In genomic region chrX:10415704-10416001, GRCh38 we compare ENCODE assay signal across 16 cellular contexts.
A peak's percentile ranks its signal among the peaks of the same experiment; 100 is the strongest.
DNase-seq lines count a peak whose midpoint lies in the region; ATAC-seq, FAIRE-seq and TF ChIP-seq lines count a peak whose summit lies in the region.
"Had no signal": no experiment of that assay in that cellular context is flagged by ENCODE, and none has a peak within 500 bp of the region (broad histone marks: within the 10 kb centered on the region; RNA-seq: fewer than 3 reads in every experiment).

No MANE protein-coding gene starts in this region.

- no peaks in the 10 kb centered on the region for H3K79me2 ChIP-seq in osteoblast (ENCODE audit: insufficient read depth, low read length)

- peak; percentile 48 for DNase-seq in AG20443 (ENCODE audit: low spot score)
- DNase-seq in RCC 7860 (ENCODE audit: low spot score): peak; percentile 49
- DNase-seq in fibroblast of mammary gland (ENCODE audit: low read depth): peak; percentile 48
- no peak for DNase-seq in osteoblast (ENCODE audit: insufficient read length, low spot score, missing footprints)
- no peak for DNase-seq in prostate gland (ENCODE audit: low spot score)
- no peak for DNase-seq in NOMO-1 treated with DMSO at 0.1 percent for 48 hours (lab: John Stamatoyannopoulos, UW; ENCODE audit: unreplicated experiment)
- DNase-seq in SHP77 (lab: John Stamatoyannopoulos, UW): no peak
- DNase-seq: activated CD4-positive, alpha-beta T cell treated with anti-CD3 and anti-CD28 coated beads, Interleukin-2, amount 50 U/mL, for 1 hour; activated T-cell treated with anti-CD3 and anti-CD28 coated beads, Interleukin-2, amount 50 U/mL, for 1 hour; NCI-H1105 treated with DMSO at 0.1 percent for 48 hours; nucleus accumbens; small intestine; stimulated activated naive CD4-positive, alpha-beta T cell treated with Interleukin-2 at 50 U/mL for 16 hours had no signal

- TF ChIP-seq CTCF in fibroblast of mammary gland (conservative IDR thresholded peaks at IDR 0.05; ENCODE audit: control insufficient read depth, insufficient read depth, low read depth, low read length) (no peak), osteoblast (IDR thresholded peaks at IDR 0.05; ENCODE audit: extremely low read depth, low read depth, low read length) (no peak), prostate gland (IDR thresholded peaks at IDR 0.05) (no peak)

- H2AFZ ChIP-seq in osteoblast (ENCODE audit: low read length): no peak overlapping the region

- H3K4me1 ChIP-seq in osteoblast (ENCODE audit: insufficient read depth, low read length) (peaks cover 18% of the 10 kb centered on the region), prostate gland (replicated peaks) (no peaks in the 10 kb centered on the region)

- H4K20me1 ChIP-seq in osteoblast (ENCODE audit: insufficient read depth, low read length): no peaks in the 10 kb centered on the region

- FAIRE-seq in RCC 7860 (lab: Jason Lieb, UNC): peak; percentile 92
- FAIRE-seq: D721Med, GM18507, small intestine had no signal

- H3K9me3 ChIP-seq in osteoblast (ENCODE audit: low read depth, low read length) (no peaks in the 10 kb centered on the region), prostate gland (no peaks in the 10 kb centered on the region)

- no peaks in the 10 kb centered on the region for H3K27me3 ChIP-seq in osteoblast (ENCODE audit: insufficient read depth, low read length)
- no peaks in the 10 kb centered on the region for H3K27me3 ChIP-seq in prostate gland (replicated peaks; ENCODE audit: insufficient read depth)

- ATAC-seq in GM18867 (IDR thresholded peaks at IDR 0.05; ENCODE audit: unreplicated experiment): no peak

- peak overlapping the region; percentile 71 for H3K4me2 ChIP-seq in osteoblast (ENCODE audit: insufficient read depth, low read length)

- TF ChIP-seq POLR2A in prostate gland (IDR thresholded peaks at IDR 0.05): no peak

- H3K4me3 ChIP-seq in fibroblast of mammary gland (ENCODE audit: control insufficient read depth, low read depth, low read length) (no peak overlapping the region), osteoblast (ENCODE audit: insufficient read depth, low read length) (peak overlapping the region; percentile 20), prostate gland (no peak overlapping the region)

- WGBS in prostate gland: 38% methylated on average over 3 of the region's 3 CpGs

- peak overlapping the region; percentile 82 for H3K27ac ChIP-seq in osteoblast (ENCODE audit: low read depth, low read length)
- H3K27ac ChIP-seq in prostate gland: no peak overlapping the region

- H3K36me3 ChIP-seq in osteoblast (ENCODE audit: insufficient read depth, low read length) (no peaks in the 10 kb centered on the region), prostate gland (no peaks in the 10 kb centered on the region)

- intact Hi-C loops in prostate gland (cut with DNase I): no loop called here

Comparison
In these comparisons a context has a peak if more than half of its experiments do, and no peak if none do; other contexts are left out.
1. DNase-seq: peak in AG20443 (single experiment), RCC 7860 (single experiment) and fibroblast of mammary gland (single experiment); none in osteoblast (single experiment), prostate gland (single experiment), NOMO-1 treated with DMSO at 0.1 percent for 48 hours (single experiment) and SHP77 (0 of 2).